Comparison of ENCODE assay signal across 31 cellular contexts in the genomic region with DNA sequence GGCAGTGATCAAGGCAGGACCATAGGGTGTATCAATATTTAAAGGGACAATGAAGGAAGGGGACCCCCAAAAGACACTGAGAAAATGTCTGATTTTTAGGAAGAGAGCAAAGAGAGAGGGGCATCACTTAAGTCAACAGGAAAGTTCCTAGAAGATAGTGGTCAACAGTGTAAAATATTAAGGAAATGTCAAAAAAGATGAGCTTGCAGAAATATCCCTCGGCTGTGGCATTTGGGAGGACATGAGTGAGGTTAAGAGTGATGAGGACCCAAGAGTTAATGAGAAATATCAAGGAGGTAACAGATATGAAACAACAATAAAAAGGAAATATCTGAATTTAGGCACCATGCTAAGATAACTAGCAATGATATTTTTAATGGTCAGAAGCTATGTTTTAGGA.
"Had no signal": no experiment of that assay in that cellular context is flagged by ENCODE, and none has a peak within 500 bp of the region (broad histone marks: within the 10 kb centered on the region; RNA-seq: fewer than 3 reads in every experiment).

No MANE protein-coding gene starts in this region.

- ATAC-seq: naive thymus-derived CD8-positive, alpha-beta T cell; natural killer cell treated with Interleukin-12 subunit alpha and Interleukin-12 subunit beta and Interleukin-15 and Interleukin-18, amount 100 ng/mL, for 72 hours; psoas muscle; right cardiac atrium; sciatic nerve; stimulated activated memory B cell treated with anti-CD40 and anti-IgM and Interleukin-4, amounts not matched to agents 10 μg/mL and 1 μg/mL and 100 μg/mL, for 72 hours; stimulated activated naive CD8-positive, alpha-beta T cell treated with anti-CD3 and anti-CD28 coated beads, Interleukin-15, amount 100 ng/mL, for 72 hours; stimulated activated naive CD8-positive, alpha-beta T cell treated with anti-CD3 and anti-CD28 coated beads, Interleukin-15, Interleukin-2, amounts not matched to agents 100 U/mL and 50 U/mL, for 24 hours; upper lobe of right lung had no signal

- H3K4me1 ChIP-seq: parathyroid adenoma, psoas muscle, spleen, suprapubic skin, testis, tibial artery, transverse colon, upper lobe of right lung, vagina had no signal

- H3K36me3 Mint-ChIP-seq: naive thymus-derived CD8-positive, alpha-beta T cell; natural killer cell treated with Interleukin-12 subunit alpha and Interleukin-12 subunit beta and Interleukin-15 and Interleukin-18, amount 100 ng/mL, for 72 hours; neural progenitor cell; stimulated activated memory B cell treated with anti-CD40 and anti-IgM and Interleukin-4, amounts not matched to agents 10 μg/mL and 1 μg/mL and 100 μg/mL, for 72 hours; type B pancreatic cell had no signal

- DNase-seq: naive thymus-derived CD8-positive, alpha-beta T cell; occipital lobe; ovary; posterior cingulate gyrus; psoas muscle; right cardiac atrium; spleen; stimulated activated CD4-positive, alpha-beta T cell treated with anti-CD3 and anti-CD28 coated beads, Interleukin-12 subunit alpha, Interleukin-12 subunit beta, amount 100 ng/mL, for 4 hours; stimulated activated CD4-positive, alpha-beta T cell treated with anti-CD3 and anti-CD28 coated beads, Interleukin-1b, Interleukin-23, amount 100 ng/mL, for 48 hours; stimulated activated CD4-positive, alpha-beta T cell treated with anti-CD3 and anti-CD28 coated beads, Interleukin-4, amount 100 ng/mL, for 1 hour; stimulated activated CD4-positive, alpha-beta T cell treated with anti-CD3 and anti-CD28 coated beads, Interleukin-4, amount 100 ng/mL, for 4 hours; stimulated activated CD8-positive, alpha-beta memory T cell treated with anti-CD3 and anti-CD28 coated beads, Interleukin-4, amount 100 ng/mL, for 48 hours; stimulated activated naive CD4-positive, alpha-beta T cell; stimulated activated naive CD8-positive, alpha-beta T cell treated with anti-CD3 and anti-CD28 coated beads, Interleukin-15, amount 100 ng/mL, for 72 hours; stimulated activated naive CD8-positive, alpha-beta T cell treated with anti-CD3 and anti-CD28 coated beads, Interleukin-15, Interleukin-2, amounts not matched to agents 100 U/mL and 50 U/mL, for 24 hours; substantia nigra; testis; tibial artery; transverse colon; upper lobe of right lung had no signal

- H3K27ac Mint-ChIP-seq: naive thymus-derived CD8-positive, alpha-beta T cell; natural killer cell treated with Interleukin-12 subunit alpha and Interleukin-12 subunit beta and Interleukin-15 and Interleukin-18, amount 100 ng/mL, for 72 hours; neural progenitor cell; progenitor cell of endocrine pancreas; stimulated activated memory B cell treated with anti-CD40 and anti-IgM and Interleukin-4, amounts not matched to agents 10 μg/mL and 1 μg/mL and 100 μg/mL, for 72 hours; stimulated activated naive CD8-positive, alpha-beta T cell treated with anti-CD3 and anti-CD28 coated beads, Interleukin-15, amount 100 ng/mL, for 72 hours; type B pancreatic cell had no signal

- H3K4me3 Mint-ChIP-seq: naive thymus-derived CD8-positive, alpha-beta T cell; natural killer cell treated with Interleukin-12 subunit alpha and Interleukin-12 subunit beta and Interleukin-15 and Interleukin-18, amount 100 ng/mL, for 72 hours; neural progenitor cell; stimulated activated memory B cell treated with anti-CD40 and anti-IgM and Interleukin-4, amounts not matched to agents 10 μg/mL and 1 μg/mL and 100 μg/mL, for 72 hours; stimulated activated naive CD8-positive, alpha-beta T cell treated with anti-CD3 and anti-CD28 coated beads, Interleukin-15, amount 100 ng/mL, for 72 hours; type B pancreatic cell had no signal

- H3K36me3 ChIP-seq: neural progenitor cell, ovary, spleen, suprapubic skin, tibial artery, transverse colon, upper lobe of right lung, vagina had no signal

- H3K27ac ChIP-seq: neural progenitor cell, ovary, parathyroid adenoma, psoas muscle, skin epidermis, spleen, suprapubic skin, testis, tibial artery, transverse colon, upper lobe of right lung, vagina had no signal

- H3K79me2 ChIP-seq: parathyroid adenoma had no signal

- H2AFZ ChIP-seq: neural progenitor cell, parathyroid adenoma had no signal

- H3K9me3 ChIP-seq: psoas muscle, suprapubic skin, testis, tibial artery, transverse colon, upper lobe of right lung, vagina had no signal

- H3K4me3 ChIP-seq: neural progenitor cell, ovary, psoas muscle, skin epidermis, smooth muscle cell, spleen, suprapubic skin, testis, tibial artery, transverse colon, upper lobe of right lung, vagina had no signal

- H3K9ac ChIP-seq: neural progenitor cell, parathyroid adenoma had no signal

- H3K9me3 Mint-ChIP-seq: natural killer cell treated with Interleukin-12 subunit alpha and Interleukin-12 subunit beta and Interleukin-15 and Interleukin-18, amount 100 ng/mL, for 72 hours; stimulated activated memory B cell treated with anti-CD40 and anti-IgM and Interleukin-4, amounts not matched to agents 10 μg/mL and 1 μg/mL and 100 μg/mL, for 72 hours; stimulated activated naive CD8-positive, alpha-beta T cell treated with anti-CD3 and anti-CD28 coated beads, Interleukin-15, amount 100 ng/mL, for 72 hours; type B pancreatic cell had no signal

- H3K4me1 Mint-ChIP-seq: naive thymus-derived CD8-positive, alpha-beta T cell; stimulated activated memory B cell treated with anti-CD40 and anti-IgM and Interleukin-4, amounts not matched to agents 10 μg/mL and 1 μg/mL and 100 μg/mL, for 72 hours; stimulated activated naive CD8-positive, alpha-beta T cell treated with anti-CD3 and anti-CD28 coated beads, Interleukin-15, amount 100 ng/mL, for 72 hours had no signal

- H3K4me2 ChIP-seq: neural progenitor cell, smooth muscle cell had no signal

- H3K27me3 ChIP-seq: neural progenitor cell, ovary, suprapubic skin, testis, tibial artery, transverse colon, upper lobe of right lung, vagina had no signal
